18 cellular contexts compared by ENCODE assay signal in the genomic region with DNA sequence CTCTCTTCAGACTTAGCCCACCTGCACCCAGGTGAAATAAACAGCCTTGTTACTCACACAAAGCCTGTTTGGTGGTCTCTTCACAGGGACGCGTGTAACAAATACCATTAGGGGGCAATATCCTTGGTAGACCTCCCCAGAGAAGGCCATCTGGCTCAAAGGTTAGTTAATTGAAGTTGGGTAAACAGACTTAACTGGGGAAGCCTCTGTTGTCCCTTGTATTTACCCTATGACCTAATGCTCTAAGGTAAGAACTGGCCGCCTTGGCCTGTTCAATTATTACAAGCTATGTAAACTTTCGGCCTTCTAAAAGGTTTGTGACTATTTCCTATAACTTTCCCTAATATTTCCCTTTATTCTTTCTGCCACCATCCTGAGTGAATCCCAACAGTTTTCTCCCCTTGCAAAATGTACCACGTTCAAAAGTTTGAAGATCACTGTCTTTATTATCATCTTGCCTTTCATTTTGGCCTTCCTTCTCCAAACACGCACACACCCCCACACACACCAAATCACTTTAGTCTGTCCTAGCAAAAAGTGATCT. TPM values are rescaled to one million over a fixed set of nuclear protein-coding genes. Genes with fewer than 3 reads are reported as not detected.
DNase-seq lines count a peak whose midpoint lies in the region; ATAC-seq, FAIRE-seq and TF ChIP-seq lines count a peak whose summit lies in the region.
"Had no signal": no experiment of that assay in that cellular context is flagged by ENCODE, and none has a peak within 500 bp of the region (broad histone marks: within the 10 kb centered on the region; RNA-seq: fewer than 3 reads in every experiment).

No MANE protein-coding gene starts in this region.

- no peak for FAIRE-seq in pancreas (lab: Jason Lieb, UNC)
- FAIRE-seq: colon, GM19239 had no signal

- no peaks in the 10 kb centered on the region for H3K36me3 ChIP-seq in effector memory CD4-positive, alpha-beta T cell (ENCODE audit: control insufficient read depth, insufficient read depth, low read length)
- no peaks in the 10 kb centered on the region for H3K36me3 ChIP-seq in pancreas
- H3K36me3 ChIP-seq: left ventricle myocardium inferior had no signal

- intact Hi-C loops in pancreas (cut with DNase I) = no loop called here

- WGBS in pancreas, 2 donors = 43 to 45% methylated on average over 6 of the region's 6 CpGs

- no peak for TF ChIP-seq CTCF in pancreas (IDR thresholded peaks at IDR 0.05)

- no peaks in the 10 kb centered on the region for H3K9me3 ChIP-seq in effector memory CD4-positive, alpha-beta T cell (ENCODE audit: control insufficient read depth, low read length)
- H3K9me3 ChIP-seq in pancreas = no peaks in the 10 kb centered on the region
- H3K9me3 ChIP-seq: left ventricle myocardium inferior had no signal

- no peak overlapping the region for H3K4me3 ChIP-seq in effector memory CD4-positive, alpha-beta T cell (ENCODE audit: insufficient read depth, low read depth, low read length, poor library complexity, severe bottlenecking)
- peak overlapping the region in 2 of 4 donors; percentile 44 to 49 for H3K4me3 ChIP-seq in pancreas
- H3K4me3 ChIP-seq: left ventricle myocardium inferior had no signal

- no peaks in the 10 kb centered on the region for H3K27me3 ChIP-seq in effector memory CD4-positive, alpha-beta T cell (replicated peaks; ENCODE audit: control insufficient read depth, insufficient read depth, low read length, poor library complexity, severe bottlenecking)
- no peaks in the 10 kb centered on the region for H3K27me3 ChIP-seq in pancreas

- H3K27ac ChIP-seq in effector memory CD4-positive, alpha-beta T cell (ENCODE audit: insufficient read depth, low read length, poor library complexity, severe bottlenecking) = peak overlapping the region; percentile 6
- H3K27ac ChIP-seq in pancreas = peak overlapping the region; percentile 69 to 93 (median 82)
- H3K27ac ChIP-seq: left ventricle myocardium inferior had no signal

- peaks cover 30% of the 10 kb centered on the region for H3K4me1 ChIP-seq in effector memory CD4-positive, alpha-beta T cell (ENCODE audit: control insufficient read depth, insufficient read depth, low read length, poor library complexity, severe bottlenecking)
- H3K4me1 ChIP-seq in pancreas = peaks cover 19 to 34% (median 27%) of the 10 kb centered on the region in 3 donors
- H3K4me1 ChIP-seq: left ventricle myocardium inferior had no signal

- ATAC-seq in pancreas = peak; percentile 52 to 68 (median 64)
- no peak for ATAC-seq in HG03457 (IDR thresholded peaks at IDR 0.05; ENCODE audit: unreplicated experiment)
- ATAC-seq: activated CD4-positive, alpha-beta T cell treated with anti-CD3 and anti-CD28 coated beads for 36 hours; esophagus mucosa had no signal

- DNase-seq in NCI-H146 (lab: John Stamatoyannopoulos, UW) (peak; percentile 30), NCI-H146 treated with DMSO at 0.1 percent for 48 hours (lab: John Stamatoyannopoulos, UW; ENCODE audit: unreplicated experiment) (no peak), NCI-H774 (lab: John Stamatoyannopoulos, UW) (peak; percentile 55), pancreas (peak in 3 of 6 donors; percentile 53 to 60 (median 56)), SW 1271 (lab: John Stamatoyannopoulos, UW) (no peak)
- no peak for DNase-seq in effector memory CD4-positive, alpha-beta T cell
- no peak for DNase-seq in effector CD4-positive, alpha-beta T cell
- DNase-seq: 8988T; activated CD4-positive, alpha-beta T cell treated with anti-CD3 and anti-CD28 coated beads for 36 hours; aorta; COR-L47; left ventricle myocardium inferior; NCI-H2081 treated with DMSO at 0.1 percent for 48 hours; stimulated activated CD4-positive, alpha-beta T cell treated with anti-CD3 and anti-CD28 coated beads, Interleukin-15, amount 100 ng/mL, for 24 hours had no signal

RNA-seq across cellular contexts. Expression of a gene that starts 15.3 kb away (rescaled TPM):
- 100 to 1,000 TPM in 2 of 6 donors, 10 to 100 TPM in 4; 14.0 to 591 (median 39.3) TPM for total RNA-seq in pancreas
- 10 to 100 TPM; 10.1 to 29.4 TPM for polyA plus RNA-seq in pancreas
- total RNA-seq: activated CD4-positive, alpha-beta T cell treated with anti-CD3 and anti-CD28 coated beads for 36 hours had no signal

RNA-seq across cellular contexts. Expression of a gene that starts 26.7 kb away (rescaled TPM):
- total RNA-seq in pancreas = 10 to 100 TPM in 3 of 6 donors, 1 to 10 TPM in 3; 8.3 to 14.6 (median 10.6) TPM
- polyA plus RNA-seq in pancreas = 10 to 100 TPM in 1 of 2 donors, 1 to 10 TPM in 1; 6.0 to 15.6 TPM

Comparison
In these comparisons a context has a peak if more than half of its experiments do, and no peak if none do; other contexts are left out.
1. DNase-seq: peak in NCI-H146 (single experiment) and NCI-H774 (single experiment); none in NCI-H146 treated with DMSO at 0.1 percent for 48 hours (single experiment), effector memory CD4-positive, alpha-beta T cell (0 of 3), effector CD4-positive, alpha-beta T cell (single experiment) and SW 1271 (0 of 2).